ENCODE assay signal across 1 cellular context in genomic region chr2:7004641-7005040, GRCh38.
TF ChIP-seq lines count a peak whose summit lies in the region.

No MANE protein-coding gene starts in this region.

TF ChIP-seq in GM12878, 131 proteins besides CTCF, POLR2A, EP300 and RAD21 (continued from another document):
- no peak for TF ChIP-seq ZNF592 (IDR thresholded peaks at IDR 0.05)
- TF ChIP-seq RCOR1 (conservative IDR thresholded peaks at IDR 0.05; ENCODE audit: low read depth, low read length), result no peak
- no peak for TF ChIP-seq SUZ12 (IDR thresholded peaks at IDR 0.05; ENCODE audit: unreplicated experiment)
- no peak for TF ChIP-seq IKZF1 (conservative IDR thresholded peaks at IDR 0.05)
- no peak for TF ChIP-seq MLLT1 (IDR thresholded peaks at IDR 0.05)
- no peak for TF ChIP-seq STAT3 (IDR thresholded peaks at IDR 0.05; ENCODE audit: low read depth, low read length)
- no peak for TF ChIP-seq ASH2L (IDR thresholded peaks at IDR 0.05; ENCODE audit: borderline replicate concordance, low read depth)
- TF ChIP-seq RFX5 (IDR thresholded peaks at IDR 0.05; ENCODE audit: low read depth, low read length), result no peak
- no peak for TF ChIP-seq FOS (IDR thresholded peaks at IDR 0.05; ENCODE audit: borderline replicate concordance, extremely low read depth, insufficient read length)
- TF ChIP-seq TARDBP (IDR thresholded peaks at IDR 0.05; ENCODE audit: borderline replicate concordance), result no peak
- TF ChIP-seq ZNF622 (IDR thresholded peaks at IDR 0.05), result no peak
- TF ChIP-seq IRF5 (IDR thresholded peaks at IDR 0.05; ENCODE audit: borderline replicate concordance), result no peak
- no peak for TF ChIP-seq SUPT20H (IDR thresholded peaks at IDR 0.05; ENCODE audit: borderline replicate concordance, control insufficient read depth, low read depth, low read length)
- no peak for TF ChIP-seq PKNOX1 (IDR thresholded peaks at IDR 0.05)
- TF ChIP-seq NR2C1 (IDR thresholded peaks at IDR 0.05), result no peak
- TF ChIP-seq ATF7 (IDR thresholded peaks at IDR 0.05; ENCODE audit: low read depth), result no peak
TF ChIP-seq in GM12878: peak in this region for 0.
